8 cellular contexts compared by ENCODE assay signal in genomic region chr6:34196116-34196832, GRCh38.
DNase-seq lines count a peak whose midpoint lies in the region; ATAC-seq lines count a peak whose summit lies in the region.

No MANE protein-coding gene starts in this region.

- no peak overlapping the region for H3K27ac ChIP-seq in caudate nucleus (ENCODE audit: low read depth, low read length)

- peak; percentile 32 for DNase-seq in DMS114 treated with DMSO at 0.1 percent for 48 hours (lab: John Stamatoyannopoulos, UW; ENCODE audit: unreplicated experiment)
- DNase-seq in NCI-H1694 treated with DMSO at 0.1 percent for 48 hours (lab: John Stamatoyannopoulos, UW): peak; percentile 25
- peak; percentile 78 for DNase-seq in activated CD4-positive, CD25-positive, alpha-beta regulatory T cell treated with anti-CD3 and anti-CD28 coated beads, Interleukin-2, amount 50 U/mL, for 16 hours (ENCODE audit: low read depth, low spot score)
- peak in 60 of 61 donors; percentile 20 to 85 (median 68) for DNase-seq in caudate nucleus (lab: John Stamatoyannopoulos, UW)
- peak; percentile 54 for DNase-seq in kidney glomerular epithelial cell (lab: John Stamatoyannopoulos, UW)
- peak; percentile 92 for DNase-seq in stimulated activated CD4-positive, alpha-beta T cell treated with anti-CD3 and anti-CD28 coated beads, Interleukin-15, amount 100 ng/mL, for 24 hours

- ATAC-seq in GM21786 (IDR thresholded peaks at IDR 0.05; ENCODE audit: unreplicated experiment) (peak; percentile 53), GM21447 (IDR thresholded peaks at IDR 0.05; ENCODE audit: unreplicated experiment) (no peak)

Comparison
In these comparisons a context has a peak if more than half of its experiments do, and no peak if none do; other contexts are left out.
1. DNase-seq: peak in every context shown above with its lines; median percentile 92 in stimulated activated CD4-positive, alpha-beta T cell treated with anti-CD3 and anti-CD28 coated beads, Interleukin-15, amount 100 ng/mL, for 24 hours; 78 in activated CD4-positive, CD25-positive, alpha-beta regulatory T cell treated with anti-CD3 and anti-CD28 coated beads, Interleukin-2, amount 50 U/mL, for 16 hours; 68 in caudate nucleus; 54 in kidney glomerular epithelial cell; 32 in DMS114 treated with DMSO at 0.1 percent for 48 hours; 25 in NCI-H1694 treated with DMSO at 0.1 percent for 48 hours.